Comparison of ENCODE assay signal across 8 cellular contexts in the genomic region with DNA sequence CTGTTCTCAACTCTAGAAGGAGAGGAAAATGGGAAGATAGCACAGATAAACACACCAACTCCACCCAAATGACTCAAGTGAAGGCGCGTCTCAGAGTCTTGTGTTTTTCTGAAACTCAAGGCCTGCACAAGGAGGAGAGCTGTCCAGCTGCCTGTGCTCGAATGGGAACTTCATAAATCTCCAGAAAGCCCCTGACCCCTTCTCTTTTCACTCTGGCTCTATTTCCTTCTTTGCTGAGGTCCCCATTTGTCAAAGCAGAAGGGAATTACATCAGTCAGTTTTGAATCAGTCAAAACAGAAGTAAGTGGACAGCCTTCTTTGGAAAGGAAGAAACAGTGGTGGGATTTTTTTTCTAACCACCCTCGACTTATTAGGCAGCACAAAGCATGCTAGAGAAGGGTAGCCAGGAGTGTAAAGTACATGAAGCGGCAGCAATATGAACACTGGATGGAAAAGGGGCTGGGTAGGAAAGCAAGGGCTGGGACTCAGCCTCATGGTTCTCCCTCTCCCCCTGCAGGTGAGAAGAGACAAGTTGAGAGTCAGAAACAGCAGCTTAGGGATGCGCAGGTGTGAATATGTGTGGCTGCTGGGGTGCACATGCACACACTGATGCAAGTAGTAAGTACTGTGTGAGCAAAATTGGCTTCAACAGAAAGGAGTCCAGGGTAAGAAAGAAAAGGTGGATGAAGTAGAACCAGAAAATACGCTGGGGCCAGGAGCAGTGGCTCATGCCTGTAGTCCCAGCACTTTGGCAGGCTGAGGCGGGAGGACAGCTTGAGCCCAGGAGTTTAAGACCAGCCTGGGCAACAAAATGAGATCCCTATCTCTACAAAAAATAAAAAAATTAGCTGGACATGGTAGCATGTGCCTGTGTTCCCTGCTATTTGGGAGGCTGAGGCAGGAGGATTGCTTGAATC. TPM values are rescaled to one million over a fixed set of nuclear protein-coding genes. Genes with fewer than 3 reads are reported as not detected.
DNase-seq lines count a peak whose midpoint lies in the region; ATAC-seq and TF ChIP-seq lines count a peak whose summit lies in the region.

No MANE protein-coding gene starts in this region.

- H3K9me2 ChIP-seq in MM.1S (replicated peaks; ENCODE audit: insufficient read depth, low read length): no peaks in the 10 kb centered on the region

- H3K9me3 ChIP-seq in A673 (ENCODE audit: low read depth, low read length, poor library complexity, severe bottlenecking) (no peaks in the 10 kb centered on the region), MM.1S (replicated peaks; ENCODE audit: insufficient read depth, low read length) (no peaks in the 10 kb centered on the region), mucosa of descending colon (no peaks in the 10 kb centered on the region), sigmoid colon (no peaks in the 10 kb centered on the region)

- H3K4me2 ChIP-seq in MM.1S (ENCODE audit: low read depth, low read length): no peak overlapping the region

- ATAC-seq in mucosa of descending colon: peak; percentile 77

- BruUV-seq in A673 (replicated peaks; lab: Mats Ljungman, UMichigan): no TSS peak

- H3K27ac ChIP-seq in A673 (ENCODE audit: low read depth, low read length, poor library complexity, severe bottlenecking) (no peak overlapping the region), MM.1S (ENCODE audit: low read length) (no peak overlapping the region), sigmoid colon (no peak overlapping the region)

- H3F3A ChIP-seq in MM.1S (ENCODE audit: insufficient read depth, low read length): no peaks in the 10 kb centered on the region

- CTCF ChIA-PET in A673 (lab: Charles Lee): interaction anchor here (0.6 kb wide), 1 partner anchor 187 kb away, joined by 3 read pairs; the partner anchor contains the start of gene EPHB3

- peak; percentile 33; the same call in 1 of the 2 replicates for TF ChIP-seq CTCF in A673 (conservative IDR thresholded peaks at IDR 0.05; ENCODE audit: low read depth, low read length)
- no peak for TF ChIP-seq CTCF in GM13977 (IDR thresholded peaks at IDR 0.05; ENCODE audit: extremely low read depth, insufficient read depth, missing control alignments)
- TF ChIP-seq CTCF in MM.1S (IDR thresholded peaks at IDR 0.05; ENCODE audit: low read length): peak; percentile 39
- peak; percentile 36 for TF ChIP-seq CTCF in astrocyte of the spinal cord (IDR thresholded peaks at IDR 0.05; ENCODE audit: low read depth, low read length)
- no peak for TF ChIP-seq CTCF in mucosa of descending colon (IDR thresholded peaks at IDR 0.05)
- TF ChIP-seq CTCF in sigmoid colon (IDR thresholded peaks at IDR 0.05): no peak

- no peak overlapping the region for H2AFZ ChIP-seq in MM.1S (ENCODE audit: low read length)

- H3K4me1 ChIP-seq in A673 (ENCODE audit: insufficient read depth, low read length, poor library complexity, severe bottlenecking): no peaks in the 10 kb centered on the region
- no peaks in the 10 kb centered on the region for H3K4me1 ChIP-seq in MM.1S (ENCODE audit: low read length)
- no peaks in the 10 kb centered on the region for H3K4me1 ChIP-seq in mucosa of descending colon (ENCODE audit: low read depth)
- H3K4me1 ChIP-seq in sigmoid colon: no peaks in the 10 kb centered on the region

- no peak for TF ChIP-seq POLR2A in sigmoid colon (IDR thresholded peaks at IDR 0.05)

- in situ Hi-C loops in GM13977 (cut with MboI; ENCODE audit: low pct_unique_long_range_greater_than_20kb, low sequenced_read_pairs, unreplicated experiment) (no loop called here), astrocyte of the spinal cord (cut with HindIII; ENCODE audit: low sequenced_read_pairs) (no loop called here)

- H3K4me3 ChIP-seq in A673 (ENCODE audit: low read depth, low read length, poor library complexity, severe bottlenecking) (no peak overlapping the region), MM.1S (ENCODE audit: low read length) (no peak overlapping the region), astrocyte of the spinal cord (ENCODE audit: low read depth, low read length) (no peak overlapping the region), mucosa of descending colon (no peak overlapping the region), sigmoid colon (no peak overlapping the region)

- intact Hi-C loops in A673 (cut with micrococcal nuclease; ENCODE audit: unreplicated experiment): no loop called here
- intact Hi-C loops in mucosa of descending colon (cut with DNase I, micrococcal nuclease): no loop called here
- intact Hi-C loops in sigmoid colon (cut with DNase I): no loop called here

- no peaks in the 10 kb centered on the region for H4K20me1 ChIP-seq in MM.1S (ENCODE audit: insufficient read depth, low read length)

- TF ChIP-seq EP300 in sigmoid colon (IDR thresholded peaks at IDR 0.05): no peak

- H3K79me2 ChIP-seq in MM.1S (ENCODE audit: low read length): no peaks in the 10 kb centered on the region

- no peak for DNase-seq in A673 (ENCODE audit: low spot score)
- DNase-seq in GM13977 (ENCODE audit: low spot score): peak; percentile 53
- DNase-seq in MM.1S: peak; percentile 21
- DNase-seq in astrocyte of the spinal cord (ENCODE audit: low read depth, low spot score): no peak
- peak in 1 of 3 donors; percentile 33 for DNase-seq in mucosa of descending colon
- no peak for DNase-seq in sigmoid colon
- no peak for DNase-seq in amniotic stem cell (lab: John Stamatoyannopoulos, UW)
- DNase-seq in effector CD4-positive, alpha-beta T cell: no peak

- POLR2A ChIA-PET in A673 (lab: Charles Lee; ENCODE audit: low non-redundant PET): no interaction called here

- no peaks in the 10 kb centered on the region for H3K36me3 ChIP-seq in A673 (ENCODE audit: insufficient read depth, low read length, poor library complexity, severe bottlenecking)
- no peaks in the 10 kb centered on the region for H3K36me3 ChIP-seq in MM.1S (replicated peaks; ENCODE audit: insufficient read depth, low read length)
- no peaks in the 10 kb centered on the region for H3K36me3 ChIP-seq in mucosa of descending colon (ENCODE audit: low read depth)
- H3K36me3 ChIP-seq in sigmoid colon: no peaks in the 10 kb centered on the region

- H3K27me3 ChIP-seq in A673 (replicated peaks; ENCODE audit: insufficient read depth, low read depth, low read length, poor library complexity) (no peaks in the 10 kb centered on the region), MM.1S (replicated peaks; ENCODE audit: insufficient read depth, low read length) (peaks cover 6% of the 10 kb centered on the region), sigmoid colon (no peaks in the 10 kb centered on the region)

- 47 to 57% methylated on average over 8 of the region's 8 CpGs for WGBS in sigmoid colon, 2 donors

- no peak overlapping the region for H3K9ac ChIP-seq in MM.1S (ENCODE audit: low read length)

RNA-seq across cellular contexts. Expression of gene MAGEF1, which starts 36.6 kb away (rescaled TPM):
- total RNA-seq in A673 (2021) (47.6 and 51.2 TPM in 2 replicates), mucosa of descending colon (10 to 100 TPM; 17.3 to 30.2 (median 24.4) TPM), sigmoid colon (10 to 100 TPM; 31.0 to 34.1 (median 33.5) TPM)
- polyA plus RNA-seq in sigmoid colon: 10 to 100 TPM; 29.4 to 43.6 (median 30.6) TPM

Comparison
In these comparisons a context has a peak if more than half of its experiments do, and no peak if none do; other contexts are left out.
1. DNase-seq: peak in GM13977 (single experiment) and MM.1S (single experiment); none in A673 (single experiment), astrocyte of the spinal cord (single experiment), sigmoid colon (single experiment), amniotic stem cell (single experiment) and effector CD4-positive, alpha-beta T cell (single experiment).
2. CTCF ChIP-seq: peak in A673 (single experiment), MM.1S (single experiment) and astrocyte of the spinal cord (single experiment); none in GM13977 (single experiment), mucosa of descending colon (single experiment) and sigmoid colon (0 of 4).